ENCODE assay signal across 5 cellular contexts in genomic region chr1:45089711-45090110, GRCh38.
"Had no signal": no experiment of that assay in that cellular context is flagged by ENCODE, and none has a peak within 500 bp of the region (broad histone marks: within the 10 kb centered on the region; RNA-seq: fewer than 3 reads in every experiment).

No MANE protein-coding gene starts in this region.

- H3K4me3 Mint-ChIP-seq: GM23338, H9 had no signal

- DNase-seq: H9, HCEC 1CT, IMR-90 had no signal

- ATAC-seq: GM23338, K562 had no signal

- H3K4me1 Mint-ChIP-seq: GM23338, H9 had no signal

- H3K9me3 Mint-ChIP-seq: H9 had no signal

- H3K4me3 ChIP-seq: GM23338, K562 had no signal

- H3K27ac Mint-ChIP-seq: GM23338, H9 had no signal
